28 cellular contexts compared by ENCODE assay signal in genomic region chr1:244639561-244639960, GRCh38.
"Had no signal": no experiment of that assay in that cellular context is flagged by ENCODE, and none has a peak within 500 bp of the region (broad histone marks: within the 10 kb centered on the region; RNA-seq: fewer than 3 reads in every experiment).

No MANE protein-coding gene starts in this region.

- H2AFZ ChIP-seq: neural progenitor cell, parathyroid adenoma had no signal

- H3K9me3 ChIP-seq: ovary, psoas muscle, spleen, suprapubic skin, testis, tibial artery, transverse colon, upper lobe of right lung, uterus had no signal

- H3K79me2 ChIP-seq: parathyroid adenoma had no signal

- DNase-seq: natural killer cell; occipital lobe; ovary; posterior cingulate gyrus; psoas muscle; right cardiac atrium; spleen; stimulated activated CD4-positive, alpha-beta T cell treated with anti-CD3 and anti-CD28 coated beads, Interleukin-12 subunit alpha, Interleukin-12 subunit beta, amount 100 ng/mL, for 4 hours; stimulated activated CD4-positive, alpha-beta T cell treated with anti-CD3 and anti-CD28 coated beads, Interleukin-1b, Interleukin-23, amount 100 ng/mL, for 48 hours; stimulated activated CD4-positive, alpha-beta T cell treated with anti-CD3 and anti-CD28 coated beads, Interleukin-4, amount 100 ng/mL, for 1 hour; stimulated activated CD4-positive, alpha-beta T cell treated with anti-CD3 and anti-CD28 coated beads, Interleukin-4, amount 100 ng/mL, for 4 hours; stimulated activated CD8-positive, alpha-beta memory T cell treated with anti-CD3 and anti-CD28 coated beads, Interleukin-4, amount 100 ng/mL, for 48 hours; stimulated activated naive CD4-positive, alpha-beta T cell; stimulated activated naive CD8-positive, alpha-beta T cell treated with anti-CD3 and anti-CD28 coated beads, Interleukin-15, amount 100 ng/mL, for 72 hours; stimulated activated naive CD8-positive, alpha-beta T cell treated with anti-CD3 and anti-CD28 coated beads, Interleukin-15, Interleukin-2, amounts not matched to agents 100 U/mL and 50 U/mL, for 24 hours; substantia nigra; testis; tibial artery; transverse colon; upper lobe of right lung; uterus had no signal

- H3K4me2 ChIP-seq: neural progenitor cell, smooth muscle cell had no signal

- H3K4me1 ChIP-seq: parathyroid adenoma, psoas muscle, spleen, suprapubic skin, testis, tibial artery, transverse colon, upper lobe of right lung, uterus had no signal

- H3K27ac ChIP-seq: neural progenitor cell, ovary, parathyroid adenoma, psoas muscle, skin epidermis, spleen, suprapubic skin, testis, tibial artery, transverse colon, upper lobe of right lung, uterus had no signal

- ATAC-seq: natural killer cell; psoas muscle; right cardiac atrium; sciatic nerve; stimulated activated memory B cell treated with anti-CD40 and anti-IgM and Interleukin-4, amounts not matched to agents 10 μg/mL and 1 μg/mL and 100 μg/mL, for 72 hours; stimulated activated naive CD8-positive, alpha-beta T cell treated with anti-CD3 and anti-CD28 coated beads, Interleukin-15, amount 100 ng/mL, for 72 hours; stimulated activated naive CD8-positive, alpha-beta T cell treated with anti-CD3 and anti-CD28 coated beads, Interleukin-15, Interleukin-2, amounts not matched to agents 100 U/mL and 50 U/mL, for 24 hours; upper lobe of right lung had no signal

- H3K9ac ChIP-seq: neural progenitor cell, parathyroid adenoma had no signal

- H3K27me3 ChIP-seq: neural progenitor cell, ovary, spleen, suprapubic skin, testis, tibial artery, transverse colon, upper lobe of right lung, uterus had no signal

- H3K36me3 ChIP-seq: neural progenitor cell, ovary, spleen, suprapubic skin, tibial artery, transverse colon, upper lobe of right lung, uterus had no signal

- H3K4me3 ChIP-seq: neural progenitor cell, ovary, psoas muscle, skin epidermis, smooth muscle cell, spleen, suprapubic skin, testis, tibial artery, transverse colon, upper lobe of right lung, uterus had no signal
